In the genomic region with DNA sequence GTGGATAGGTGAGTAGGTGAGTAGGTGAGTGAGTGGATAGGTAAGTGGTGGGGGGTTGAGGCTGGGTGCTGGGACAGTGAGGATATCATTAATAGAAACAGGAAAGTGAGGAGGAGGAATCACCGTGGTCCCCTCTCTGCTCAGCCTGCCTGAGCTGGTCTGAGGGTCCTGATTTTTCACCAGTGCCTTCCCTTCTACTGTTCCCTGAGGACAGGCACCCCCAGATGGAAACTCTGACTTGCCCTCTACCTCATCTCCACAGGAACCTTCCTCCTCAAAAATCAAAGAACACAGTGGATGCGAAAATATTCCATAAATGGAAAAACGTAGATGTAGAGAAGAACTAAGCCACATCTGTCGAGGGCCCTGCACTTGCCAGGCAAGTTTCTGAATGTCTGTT, we compare ENCODE assay signal across 1 cellular context.
TF ChIP-seq lines count a peak whose summit lies in the region.

No MANE protein-coding gene starts in this region.

TF ChIP-seq in GM12878, 131 proteins besides CTCF, POLR2A, EP300 and RAD21:
- TF ChIP-seq, protein P1, sequence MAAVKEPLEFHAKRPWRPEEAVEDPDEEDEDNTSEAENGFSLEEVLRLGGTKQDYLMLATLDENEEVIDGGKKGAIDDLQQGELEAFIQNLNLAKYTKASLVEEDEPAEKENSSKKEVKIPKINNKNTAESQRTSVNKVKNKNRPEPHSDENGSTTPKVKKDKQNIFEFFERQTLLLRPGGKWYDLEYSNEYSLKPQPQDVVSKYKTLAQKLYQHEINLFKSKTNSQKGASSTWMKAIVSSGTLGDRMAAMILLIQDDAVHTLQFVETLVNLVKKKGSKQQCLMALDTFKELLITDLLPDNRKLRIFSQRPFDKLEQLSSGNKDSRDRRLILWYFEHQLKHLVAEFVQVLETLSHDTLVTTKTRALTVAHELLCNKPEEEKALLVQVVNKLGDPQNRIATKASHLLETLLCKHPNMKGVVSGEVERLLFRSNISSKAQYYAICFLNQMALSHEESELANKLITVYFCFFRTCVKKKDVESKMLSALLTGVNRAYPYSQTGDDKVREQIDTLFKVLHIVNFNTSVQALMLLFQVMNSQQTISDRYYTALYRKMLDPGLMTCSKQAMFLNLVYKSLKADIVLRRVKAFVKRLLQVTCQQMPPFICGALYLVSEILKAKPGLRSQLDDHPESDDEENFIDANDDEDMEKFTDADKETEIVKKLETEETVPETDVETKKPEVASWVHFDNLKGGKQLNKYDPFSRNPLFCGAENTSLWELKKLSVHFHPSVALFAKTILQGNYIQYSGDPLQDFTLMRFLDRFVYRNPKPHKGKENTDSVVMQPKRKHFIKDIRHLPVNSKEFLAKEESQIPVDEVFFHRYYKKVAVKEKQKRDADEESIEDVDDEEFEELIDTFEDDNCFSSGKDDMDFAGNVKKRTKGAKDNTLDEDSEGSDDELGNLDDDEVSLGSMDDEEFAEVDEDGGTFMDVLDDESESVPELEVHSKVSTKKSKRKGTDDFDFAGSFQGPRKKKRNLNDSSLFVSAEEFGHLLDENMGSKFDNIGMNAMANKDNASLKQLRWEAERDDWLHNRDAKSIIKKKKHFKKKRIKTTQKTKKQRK (IDR thresholded peaks at IDR 0.05; ENCODE audit: low read depth, low read length): no peak
- TF ChIP-seq, protein P2, sequence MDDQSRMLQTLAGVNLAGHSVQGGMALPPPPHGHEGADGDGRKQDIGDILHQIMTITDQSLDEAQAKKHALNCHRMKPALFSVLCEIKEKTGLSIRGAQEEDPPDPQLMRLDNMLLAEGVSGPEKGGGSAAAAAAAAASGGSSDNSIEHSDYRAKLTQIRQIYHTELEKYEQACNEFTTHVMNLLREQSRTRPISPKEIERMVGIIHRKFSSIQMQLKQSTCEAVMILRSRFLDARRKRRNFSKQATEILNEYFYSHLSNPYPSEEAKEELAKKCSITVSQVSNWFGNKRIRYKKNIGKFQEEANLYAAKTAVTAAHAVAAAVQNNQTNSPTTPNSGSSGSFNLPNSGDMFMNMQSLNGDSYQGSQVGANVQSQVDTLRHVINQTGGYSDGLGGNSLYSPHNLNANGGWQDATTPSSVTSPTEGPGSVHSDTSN (IDR thresholded peaks at IDR 0.05; ENCODE audit: insufficient replicate concordance, low read depth, low read length): no peak
- TF ChIP-seq, protein P3, sequence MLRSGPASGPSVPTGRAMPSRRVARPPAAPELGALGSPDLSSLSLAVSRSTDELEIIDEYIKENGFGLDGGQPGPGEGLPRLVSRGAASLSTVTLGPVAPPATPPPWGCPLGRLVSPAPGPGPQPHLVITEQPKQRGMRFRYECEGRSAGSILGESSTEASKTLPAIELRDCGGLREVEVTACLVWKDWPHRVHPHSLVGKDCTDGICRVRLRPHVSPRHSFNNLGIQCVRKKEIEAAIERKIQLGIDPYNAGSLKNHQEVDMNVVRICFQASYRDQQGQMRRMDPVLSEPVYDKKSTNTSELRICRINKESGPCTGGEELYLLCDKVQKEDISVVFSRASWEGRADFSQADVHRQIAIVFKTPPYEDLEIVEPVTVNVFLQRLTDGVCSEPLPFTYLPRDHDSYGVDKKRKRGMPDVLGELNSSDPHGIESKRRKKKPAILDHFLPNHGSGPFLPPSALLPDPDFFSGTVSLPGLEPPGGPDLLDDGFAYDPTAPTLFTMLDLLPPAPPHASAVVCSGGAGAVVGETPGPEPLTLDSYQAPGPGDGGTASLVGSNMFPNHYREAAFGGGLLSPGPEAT (IDR thresholded peaks at IDR 0.05; ENCODE audit: low read depth): no peak
- TF ChIP-seq, protein P4, sequence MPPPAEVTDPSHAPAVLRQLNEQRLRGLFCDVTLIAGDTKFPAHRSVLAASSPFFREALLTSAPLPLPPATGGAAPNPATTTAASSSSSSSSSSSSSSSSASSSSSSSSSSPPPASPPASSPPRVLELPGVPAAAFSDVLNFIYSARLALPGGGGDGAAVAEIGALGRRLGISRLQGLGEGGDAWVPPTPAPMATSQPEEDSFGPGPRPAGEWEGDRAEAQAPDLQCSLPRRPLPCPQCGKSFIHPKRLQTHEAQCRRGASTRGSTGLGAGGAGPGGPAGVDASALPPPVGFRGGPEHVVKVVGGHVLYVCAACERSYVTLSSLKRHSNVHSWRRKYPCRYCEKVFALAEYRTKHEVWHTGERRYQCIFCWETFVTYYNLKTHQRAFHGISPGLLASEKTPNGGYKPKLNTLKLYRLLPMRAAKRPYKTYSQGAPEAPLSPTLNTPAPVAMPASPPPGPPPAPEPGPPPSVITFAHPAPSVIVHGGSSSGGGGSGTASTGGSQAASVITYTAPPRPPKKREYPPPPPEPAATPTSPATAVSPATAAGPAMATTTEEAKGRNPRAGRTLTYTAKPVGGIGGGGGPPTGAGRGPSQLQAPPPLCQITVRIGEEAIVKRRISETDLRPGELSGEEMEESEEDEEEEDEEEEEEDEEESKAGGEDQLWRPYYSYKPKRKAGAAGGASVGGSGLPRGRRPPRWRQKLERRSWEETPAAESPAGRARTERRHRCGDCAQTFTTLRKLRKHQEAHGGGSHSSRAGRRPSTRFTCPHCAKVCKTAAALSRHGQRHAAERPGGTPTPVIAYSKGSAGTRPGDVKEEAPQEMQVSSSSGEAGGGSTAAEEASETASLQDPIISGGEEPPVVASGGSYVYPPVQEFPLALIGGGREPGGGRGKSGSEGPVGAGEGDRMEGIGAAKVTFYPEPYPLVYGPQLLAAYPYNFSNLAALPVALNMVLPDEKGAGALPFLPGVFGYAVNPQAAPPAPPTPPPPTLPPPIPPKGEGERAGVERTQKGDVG (CRISPR knock-in tag; IDR thresholded peaks at IDR 0.05): no peak
- TF ChIP-seq TBL1XR1 (IDR thresholded peaks at IDR 0.05; ENCODE audit: low read depth, low read length) (no peak), CREM (IDR thresholded peaks at IDR 0.05; ENCODE audit: low read depth) (no peak), SREBF2 (IDR thresholded peaks at IDR 0.05; ENCODE audit: low read length) (no peak), JUND (IDR thresholded peaks at IDR 0.05; ENCODE audit: low read depth, low read length) (no peak), SREBF1 (IDR thresholded peaks at IDR 0.05; ENCODE audit: low read length) (no peak), SMAD1 (IDR thresholded peaks at IDR 0.05; ENCODE audit: low read depth, partially characterized antibody) (no peak), RAD51 (IDR thresholded peaks at IDR 0.05) (no peak), CREB1 (IDR thresholded peaks at IDR 0.05; ENCODE audit: low read depth) (no peak), RCOR1 (conservative IDR thresholded peaks at IDR 0.05; ENCODE audit: low read depth, low read length) (no peak)
